In genomic region chr3:32508731-32509130, GRCh38 we compare ENCODE assay signal across 25 cellular contexts. TPM values are rescaled to one million over a fixed set of nuclear protein-coding genes. Genes with fewer than 3 reads are reported as not detected.
DNase-seq lines count a peak whose midpoint lies in the region; ATAC-seq and TF ChIP-seq lines count a peak whose summit lies in the region.
"Had no signal": no experiment of that assay in that cellular context is flagged by ENCODE, and none has a peak within 500 bp of the region (broad histone marks: within the 10 kb centered on the region; RNA-seq: fewer than 3 reads in every experiment).

No MANE protein-coding gene starts in this region.

- DNase-seq in DMS 273 (lab: John Stamatoyannopoulos, UW; ENCODE audit: unreplicated experiment) = peak; percentile 74
- DNase-seq in NB4 (ENCODE audit: low read depth) = peak; percentile 28
- peak; percentile 33 for DNase-seq in choroid plexus epithelial cell (ENCODE audit: low read depth)
- peak; percentile 29 to 38 for DNase-seq in left colon
- no peak for DNase-seq in NCI-H1105 (lab: John Stamatoyannopoulos, UW)
- no peak for DNase-seq in T-helper 9 cell
- DNase-seq in GM13977 (ENCODE audit: low spot score) = no peak
- DNase-seq in globus pallidus (ENCODE audit: low spot score) = no peak
- DNase-seq: ACHN; activated CD4-positive, alpha-beta T cell treated with anti-CD3 and anti-CD28 coated beads, Interleukin-2, amount 10 ng/mL, durations not matched to agents 24 days and 14 days; activated naive CD4-positive, alpha-beta T cell treated with Interleukin-2 at 50 U/mL for 16 hours; activated T-cell treated with anti-CD3 and anti-CD28 coated beads, Interleukin-2, amount 50 U/mL, for 48 hours; amygdala; cortex of kidney; endodermal cell; immature natural killer cell; left lung; mesendoderm; naive B cell; NCI-H1436; stimulated activated CD4-positive, alpha-beta T cell treated with anti-CD3 and anti-CD28 coated beads, Interleukin-2, amount 100 ng/mL, for 24 hours; T-helper 2 cell had no signal

- H3K4me3 ChIP-seq in NB4 (ENCODE audit: low read depth, low read length) (no peak overlapping the region), choroid plexus epithelial cell (ENCODE audit: low read depth, low read length) (no peak overlapping the region)
- H3K4me3 ChIP-seq: left lung, suprapubic skin had no signal

- ATAC-seq in left colon = peak; percentile 87
- ATAC-seq: left lung; SK-N-SH treated with all-trans-retinoic acid at 6 μM for 48 hours; stimulated activated effector memory CD8-positive, alpha-beta T cell treated with anti-CD3 and anti-CD28 coated beads, Interleukin-12 subunit alpha, Interleukin-12 subunit beta, amount 100 ng/mL, for 72 hours had no signal

- TF ChIP-seq POLR2A in NB4 (IDR thresholded peaks at IDR 0.05; ENCODE audit: extremely low read depth, insufficient read length) = no peak

- no peak for TF ChIP-seq CTCF in NB4 (IDR thresholded peaks at IDR 0.05; ENCODE audit: low read depth, low read length)
- TF ChIP-seq CTCF in choroid plexus epithelial cell (conservative IDR thresholded peaks at IDR 0.05; ENCODE audit: low read depth, low read length) = no peak
- TF ChIP-seq CTCF in GM13977 (IDR thresholded peaks at IDR 0.05; ENCODE audit: extremely low read depth, insufficient read depth, missing control alignments) = no peak

- intact Hi-C loops in left colon (cut with DNase I, micrococcal nuclease) = no loop called here

- in situ Hi-C loops in GM13977 (cut with MboI; ENCODE audit: low pct_unique_long_range_greater_than_20kb, low sequenced_read_pairs, unreplicated experiment) = loop anchor here (10.0 to 25.0 kb wide), 2 partner anchors 156 to 404 kb away; no protein-coding TSS in a partner anchor

RNA-seq across cellular contexts. Expression of gene CMTM6, which starts 6.1 kb away (rescaled TPM):
- 10 to 100 TPM; 61.3 to 66.7 TPM for total RNA-seq in left colon

Comparison
In these comparisons a context has a peak if more than half of its experiments do, and no peak if none do; other contexts are left out.
1. DNase-seq: peak in DMS 273 (single experiment), NB4 (single experiment), choroid plexus epithelial cell (single experiment) and left colon (2 of 2); none in NCI-H1105 (single experiment), T-helper 9 cell (single experiment), GM13977 (single experiment) and globus pallidus (single experiment).